Comparison of ENCODE assay signal across 25 cellular contexts in genomic region chr15:38021259-38021658, GRCh38.
DNase-seq lines count a peak whose midpoint lies in the region; ATAC-seq, FAIRE-seq and TF ChIP-seq lines count a peak whose summit lies in the region.
"Had no signal": no experiment of that assay in that cellular context is flagged by ENCODE, and none has a peak within 500 bp of the region (broad histone marks: within the 10 kb centered on the region; RNA-seq: fewer than 3 reads in every experiment).

No MANE protein-coding gene starts in this region.

- H3K4me3 ChIP-seq in BLaER1 treated with 17β-estradiol and CSF1 and Interleukin-3, amounts not matched to agents 10 nM and 100 nM, result no peak overlapping the region; a peak in 1 of 20 replicates
- H3K4me3 ChIP-seq in HepG2 (replicated peaks in 1 of 3; ENCODE audit: insufficient read depth in 1 of 3, low read depth in 2 of 3, low read length in 3 of 3), result no peak overlapping the region
- H3K4me3 ChIP-seq: esophagus muscularis mucosa, heart right ventricle, neural progenitor cell, spleen had no signal

- H3K79me2 ChIP-seq in HepG2 (ENCODE audit: insufficient read depth, low read length), result no peaks in the 10 kb centered on the region
- H3K79me2 ChIP-seq: parathyroid adenoma had no signal

- CTCF ChIA-PET in HepG2 (lab: Yijun Ruan, JAX; ENCODE audit: low intra/inter-chr PET ratio, low total read pairs), result no interaction called here

- POLR2A ChIA-PET in HepG2 (lab: Yijun Ruan, JAX), result no interaction called here

- no peak for FAIRE-seq in HepG2 (lab: Jason Lieb, UNC)
- FAIRE-seq: astrocyte had no signal

- no peak for TF ChIP-seq CTCF in HepG2 (CRISPR knock-in tag; IDR thresholded peaks at IDR 0.05)

- TF ChIP-seq POLR2A in HepG2 (IDR thresholded peaks at IDR 0.05; ENCODE audit: insufficient read depth in 1 of 2, low read depth in 2 of 2, low read length in 2 of 2), result no peak

- H3K4me2 ChIP-seq in BLaER1 treated with 17β-estradiol and CSF1 and Interleukin-3, amounts not matched to agents 10 nM and 100 nM, result peak overlapping the region; percentile 29 to 70 (median 56); a peak in 21 of 22 replicates
- no peak overlapping the region for H3K4me2 ChIP-seq in HepG2 (ENCODE audit: low read depth, low read length)
- H3K4me2 ChIP-seq: neural progenitor cell had no signal

- H3K27me3 ChIP-seq in BLaER1 treated with 17β-estradiol and CSF1 and Interleukin-3, amounts not matched to agents 10 nM and 100 nM, result no peaks in the 10 kb centered on the region
- no peaks in the 10 kb centered on the region; a peak in 1 of 5 replicates for H3K27me3 ChIP-seq in HepG2 (ENCODE audit: control insufficient read depth in 1 of 2, insufficient read depth in 2 of 2, low read length in 2 of 2)
- H3K27me3 ChIP-seq: esophagus muscularis mucosa, foreskin keratinocyte, heart right ventricle, neural progenitor cell, spleen had no signal

- intact Hi-C loops in sciatic nerve (cut with DNase I), result no loop called here
- intact Hi-C loops in HepG2 (cut with micrococcal nuclease; ENCODE audit: unreplicated experiment), result no loop called here

- peaks cover 8 to 57% (median 19%) of the 10 kb centered on the region in 10 experiments for H3K4me1 ChIP-seq in BLaER1 treated with 17β-estradiol and CSF1 and Interleukin-3, amounts not matched to agents 10 nM and 100 nM
- H3K4me1 ChIP-seq in HepG2 (ENCODE audit: insufficient read depth, low read length), result no peaks in the 10 kb centered on the region
- H3K4me1 ChIP-seq: esophagus muscularis mucosa, foreskin keratinocyte, neural progenitor cell, parathyroid adenoma, spleen had no signal

- DNase-seq in NAMALWA (ENCODE audit: low spot score), result peak; percentile 27
- DNase-seq in GDM1 (lab: John Stamatoyannopoulos, UW), result no peak
- no peak for DNase-seq in sciatic nerve (ENCODE audit: low spot score)
- DNase-seq in HepG2 (ENCODE audit: low spot score), result no peak
- no peak for DNase-seq in NCI-H510A (lab: John Stamatoyannopoulos, UW)
- DNase-seq: activated effector memory CD4-positive, alpha-beta T cell treated with anti-CD3 and anti-CD28 coated beads, Interleukin-2, amount 50 U/mL, for 16 hours; CD8-positive, alpha-beta T cell; dermis blood vessel endothelial cell; foreskin keratinocyte; heart right ventricle; KG1; mammary epithelial cell; NCI-H1436 treated with DMSO at 0.1 percent for 48 hours; NCI-H2107; PC-3; spleen; trophoblast cell had no signal

- H2AFZ ChIP-seq in HepG2 (ENCODE audit: low read length), result no peak overlapping the region
- H2AFZ ChIP-seq: neural progenitor cell, parathyroid adenoma had no signal

- peak; percentile 55 for ATAC-seq in GM19043 (IDR thresholded peaks at IDR 0.05; ENCODE audit: low read depth, unreplicated experiment)
- ATAC-seq in HG02642 (IDR thresholded peaks at IDR 0.05; ENCODE audit: poor library complexity, unreplicated experiment), result peak; percentile 57
- no peak for ATAC-seq in sciatic nerve
- no peak for ATAC-seq in HepG2
- ATAC-seq: CD8-positive, alpha-beta T cell; foreskin keratinocyte; heart right ventricle; PC-3; Right ventricle myocardium inferior had no signal

- H3K36me3 ChIP-seq in BLaER1 treated with 17β-estradiol and CSF1 and Interleukin-3, amounts not matched to agents 10 nM and 100 nM, result no peaks in the 10 kb centered on the region; a peak in 2 of 22 replicates
- no peaks in the 10 kb centered on the region for H3K36me3 ChIP-seq in HepG2 (replicated peaks in 1 of 2; ENCODE audit: control insufficient read depth in 1 of 2, insufficient read depth in 2 of 2, low read length in 2 of 2)
- H3K36me3 ChIP-seq: esophagus muscularis mucosa, heart right ventricle, neural progenitor cell, spleen had no signal

- H3K27ac ChIP-seq in BLaER1 treated with 17β-estradiol and CSF1 and Interleukin-3, amounts not matched to agents 10 nM and 100 nM, result peak overlapping the region in 3 of 11 experiments; percentile 6 to 26 (median 17); a peak in 2 of 22 replicates
- H3K27ac ChIP-seq in HepG2 (ENCODE audit: extremely low read length, insufficient read depth, low read length), result no peak overlapping the region
- H3K27ac ChIP-seq: esophagus muscularis mucosa, foreskin keratinocyte, heart right ventricle, neural progenitor cell, parathyroid adenoma, spleen had no signal

- WGBS in HepG2 (ENCODE audit: low lambda C conversion rate), result 57% methylated on average over 1 of the region's 1 CpG

- no peak for TF ChIP-seq RAD21 in HepG2 (CRISPR knock-in tag; IDR thresholded peaks at IDR 0.05)

- no peak overlapping the region for H3K9ac ChIP-seq in BLaER1 treated with 17β-estradiol and CSF1 and Interleukin-3, amounts not matched to agents 10 nM and 100 nM
- no peak overlapping the region for H3K9ac ChIP-seq in HepG2 (ENCODE audit: insufficient read depth, low read depth, low read length)
- H3K9ac ChIP-seq: neural progenitor cell, parathyroid adenoma had no signal

- peaks cover 11 to 53% (median 24%) of the 10 kb centered on the region in 11 experiments for H3K9me3 ChIP-seq in BLaER1 treated with 17β-estradiol and CSF1 and Interleukin-3, amounts not matched to agents 10 nM and 100 nM (replicated peaks in 1 of 11)
- H3K9me3 ChIP-seq in HepG2 (ENCODE audit: low read length), result no peaks in the 10 kb centered on the region
- H3K9me3 ChIP-seq: esophagus muscularis mucosa, spleen had no signal

- in situ Hi-C loops in HepG2 (cut with HindIII; ENCODE audit: extremely low pct_ligation_motif_present, low pct_unique_long_range_greater_than_20kb), result loop anchor here (25.0 kb wide), 1 partner anchor 666 kb away; no protein-coding TSS in a partner anchor

- BruUV-seq in HepG2 (replicated peaks; lab: Mats Ljungman, UMichigan), result no TSS peak

- TF ChIP-seq EP300 in HepG2 (IDR thresholded peaks at IDR 0.05; ENCODE audit: low read depth in 2 of 2, low read length in 2 of 2) (no peak), HepG2 (CRISPR knock-in tag; IDR thresholded peaks at IDR 0.05; ENCODE audit: borderline replicate concordance) (no peak)

- H4K20me1 ChIP-seq in BLaER1 treated with 17β-estradiol and CSF1 and Interleukin-3, amounts not matched to agents 10 nM and 100 nM, result no peaks in the 10 kb centered on the region
- no peaks in the 10 kb centered on the region for H4K20me1 ChIP-seq in HepG2 (ENCODE audit: insufficient read depth, low read length)

TF ChIP-seq in HepG2, 621 proteins besides CTCF, POLR2A, EP300 and RAD21:
- TF ChIP-seq GABPB1 (CRISPR knock-in tag; IDR thresholded peaks at IDR 0.05) (no peak), BCLAF1 (IDR thresholded peaks at IDR 0.05) (no peak), NPAS2 (CRISPR knock-in tag; IDR thresholded peaks at IDR 0.05; ENCODE audit: borderline replicate concordance) (no peak), REPIN1 (CRISPR knock-in tag; IDR thresholded peaks at IDR 0.05; ENCODE audit: borderline replicate concordance, low read depth) (no peak)
- TF ChIP-seq, protein P1, sequence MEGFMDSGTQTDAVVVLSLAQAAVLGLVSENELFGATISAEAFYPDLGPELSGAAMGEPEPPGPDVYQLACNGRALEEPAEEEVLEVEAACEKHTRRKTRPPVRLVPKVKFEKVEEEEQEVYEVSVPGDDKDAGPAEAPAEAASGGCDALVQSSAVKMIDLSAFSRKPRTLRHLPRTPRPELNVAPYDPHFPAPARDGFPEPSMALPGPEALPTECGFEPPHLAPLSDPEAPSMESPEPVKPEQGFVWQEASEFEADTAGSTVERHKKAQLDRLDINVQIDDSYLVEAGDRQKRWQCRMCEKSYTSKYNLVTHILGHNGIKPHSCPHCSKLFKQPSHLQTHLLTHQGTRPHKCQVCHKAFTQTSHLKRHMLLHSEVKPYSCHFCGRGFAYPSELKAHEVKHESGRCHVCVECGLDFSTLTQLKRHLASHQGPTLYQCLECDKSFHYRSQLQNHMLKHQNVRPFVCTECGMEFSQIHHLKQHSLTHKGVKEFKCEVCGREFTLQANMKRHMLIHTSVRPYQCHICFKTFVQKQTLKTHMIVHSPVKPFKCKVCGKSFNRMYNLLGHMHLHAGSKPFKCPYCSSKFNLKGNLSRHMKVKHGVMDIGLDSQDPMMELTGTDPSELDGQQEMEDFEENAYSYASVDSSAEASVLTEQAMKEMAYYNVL (CRISPR knock-in tag; IDR thresholded peaks at IDR 0.05; ENCODE audit: borderline replicate concordance), result no peak

Comparison
In these comparisons a context has a peak if more than half of its experiments do, and no peak if none do; other contexts are left out.
1. ATAC-seq: peak in GM19043 (single experiment) and HG02642 (single experiment); none in sciatic nerve (single experiment) and HepG2 (single experiment).